Comparison of ENCODE assay signal across 8 cellular contexts in the genomic region with DNA sequence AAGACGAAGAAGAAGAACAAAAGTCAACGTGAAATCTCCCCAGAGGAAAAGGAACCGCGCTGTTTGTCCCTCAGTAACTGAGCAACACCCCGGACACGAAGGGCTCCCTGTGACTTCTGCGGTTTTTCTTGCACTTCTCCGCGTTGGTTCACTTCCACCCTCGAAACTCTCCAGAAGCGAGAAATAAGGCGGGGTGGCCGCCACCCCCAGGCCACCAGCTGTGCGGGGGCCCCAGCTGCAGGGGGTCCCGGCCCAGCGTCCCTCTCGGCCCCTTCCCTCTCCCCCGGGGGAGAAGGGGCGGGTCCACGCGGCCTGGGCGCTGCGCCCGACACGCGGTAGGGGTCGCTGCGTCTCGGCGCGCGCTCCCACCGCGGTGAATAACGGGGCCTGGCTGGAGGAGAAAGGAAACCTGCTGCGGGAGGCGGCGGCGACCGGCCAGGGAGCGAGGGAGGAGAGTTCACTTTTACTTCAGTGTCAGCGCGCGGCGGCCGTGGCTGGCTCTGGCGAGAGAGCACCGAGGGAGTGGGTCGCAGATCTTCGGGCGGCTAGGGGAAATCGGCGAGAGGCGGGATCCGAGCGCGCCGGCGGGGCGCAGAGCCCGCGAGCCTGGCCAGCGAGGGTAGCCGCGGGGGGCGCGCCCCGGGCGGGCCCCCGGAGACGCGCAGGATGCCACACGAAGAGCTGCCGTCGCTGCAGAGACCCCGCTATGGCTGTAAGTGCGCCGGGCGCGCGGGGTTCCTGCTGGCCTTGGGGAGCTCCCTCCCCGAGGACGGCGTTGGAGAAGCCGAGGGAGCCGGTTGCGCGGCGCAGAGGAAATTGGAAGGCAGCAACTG. TPM values are rescaled to one million over a fixed set of nuclear protein-coding genes. Genes with fewer than 3 reads are reported as not detected.
DNase-seq lines count a peak whose midpoint lies in the region; ATAC-seq and TF ChIP-seq lines count a peak whose summit lies in the region.

A gene with protein sequence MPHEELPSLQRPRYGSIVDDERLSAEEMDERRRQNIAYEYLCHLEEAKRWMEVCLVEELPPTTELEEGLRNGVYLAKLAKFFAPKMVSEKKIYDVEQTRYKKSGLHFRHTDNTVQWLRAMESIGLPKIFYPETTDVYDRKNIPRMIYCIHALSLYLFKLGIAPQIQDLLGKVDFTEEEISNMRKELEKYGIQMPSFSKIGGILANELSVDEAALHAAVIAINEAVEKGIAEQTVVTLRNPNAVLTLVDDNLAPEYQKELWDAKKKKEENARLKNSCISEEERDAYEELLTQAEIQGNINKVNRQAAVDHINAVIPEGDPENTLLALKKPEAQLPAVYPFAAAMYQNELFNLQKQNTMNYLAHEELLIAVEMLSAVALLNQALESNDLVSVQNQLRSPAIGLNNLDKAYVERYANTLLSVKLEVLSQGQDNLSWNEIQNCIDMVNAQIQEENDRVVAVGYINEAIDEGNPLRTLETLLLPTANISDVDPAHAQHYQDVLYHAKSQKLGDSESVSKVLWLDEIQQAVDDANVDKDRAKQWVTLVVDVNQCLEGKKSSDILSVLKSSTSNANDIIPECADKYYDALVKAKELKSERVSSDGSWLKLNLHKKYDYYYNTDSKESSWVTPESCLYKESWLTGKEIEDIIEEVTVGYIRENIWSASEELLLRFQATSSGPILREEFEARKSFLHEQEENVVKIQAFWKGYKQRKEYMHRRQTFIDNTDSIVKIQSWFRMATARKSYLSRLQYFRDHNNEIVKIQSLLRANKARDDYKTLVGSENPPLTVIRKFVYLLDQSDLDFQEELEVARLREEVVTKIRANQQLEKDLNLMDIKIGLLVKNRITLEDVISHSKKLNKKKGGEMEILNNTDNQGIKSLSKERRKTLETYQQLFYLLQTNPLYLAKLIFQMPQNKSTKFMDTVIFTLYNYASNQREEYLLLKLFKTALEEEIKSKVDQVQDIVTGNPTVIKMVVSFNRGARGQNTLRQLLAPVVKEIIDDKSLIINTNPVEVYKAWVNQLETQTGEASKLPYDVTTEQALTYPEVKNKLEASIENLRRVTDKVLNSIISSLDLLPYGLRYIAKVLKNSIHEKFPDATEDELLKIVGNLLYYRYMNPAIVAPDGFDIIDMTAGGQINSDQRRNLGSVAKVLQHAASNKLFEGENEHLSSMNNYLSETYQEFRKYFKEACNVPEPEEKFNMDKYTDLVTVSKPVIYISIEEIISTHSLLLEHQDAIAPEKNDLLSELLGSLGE (N-terminal part only) (plus strand): TSS at position 406 of the 833 bp plus-strand sequence. CDS start 261 bp downstream, at position 667.

- H3K4me3 Mint-ChIP-seq in IgD-negative memory B cell: peak within 1 kb of the TSS; percentile 91 to 98 (median 94)

- TF ChIP-seq CTCF in spleen (IDR thresholded peaks at IDR 0.05 in 8 of 11, conservative IDR thresholded peaks at IDR 0.05 in 3 of 11): peak; percentile 59 to 92 (median 84)

- peaks cover 4% of the 10 kb centered on the region for H3K27me3 Mint-ChIP-seq in IgD-negative memory B cell

- ATAC-seq in GM21576 (IDR thresholded peaks at IDR 0.05; ENCODE audit: unreplicated experiment): peak; percentile 47

- peaks cover 0 to 1% (median 0%) of the 10 kb centered on the region in 3 donors for H3K9me3 Mint-ChIP-seq in IgD-negative memory B cell

- H3K27ac Mint-ChIP-seq in IgD-negative memory B cell: peak within 1 kb of the TSS; percentile 97 to 99 (median 98)

- H3K36me3 ChIP-seq in spleen: no peaks in the 10 kb centered on the region

- DNase-seq in ELF-1 (ENCODE audit: low read depth, low spot score) (peak; percentile 90), T-helper 9 cell (peak; percentile 70), astrocyte of the hippocampus (ENCODE audit: low read depth, low spot score) (peak; percentile 90), spleen (peak; percentile 96), NCI-H1694 treated with DMSO at 0.1 percent for 48 hours (lab: John Stamatoyannopoulos, UW) (no peak)

- H3K4me1 ChIP-seq in spleen: peaks cover 13 to 78% (median 47%) of the 10 kb centered on the region in 6 donors

- peaks cover 0 to 27% (median 0%) of the 10 kb centered on the region in 7 donors for H3K27me3 ChIP-seq in spleen (replicated peaks in 1 of 7)

- peak within 1 kb of the TSS; percentile 87 for H3K4me3 ChIP-seq in iPS-18c (ENCODE audit: insufficient read depth, low read depth, low read length)
- H3K4me3 ChIP-seq in spleen: peak within 1 kb of the TSS; percentile 75 to 97 (median 85)

- TF ChIP-seq POLR2A in spleen (IDR thresholded peaks at IDR 0.05): no peak

- peak within 1 kb of the TSS; percentile 84 to 98 (median 91) for H3K27ac ChIP-seq in spleen

- no peaks in the 10 kb centered on the region for H3K36me3 Mint-ChIP-seq in IgD-negative memory B cell

- H3K9me3 ChIP-seq in iPS-18c (ENCODE audit: control insufficient read depth, insufficient read depth, low read length) (no peaks in the 10 kb centered on the region), spleen (no peaks in the 10 kb centered on the region)

- intact Hi-C loops in spleen (cut with DNase I; ENCODE audit: low total_unique reads): no loop called here

- WGBS in spleen, 5 donors: 0 to 1% (median 1%) methylated on average over 42 to 89 of the region's 89 CpGs

- peaks cover 29 to 42% (median 42%) of the 10 kb centered on the region in 3 donors for H3K4me1 Mint-ChIP-seq in IgD-negative memory B cell

RNA-seq across cellular contexts. Expression of the gene that starts here (rescaled TPM):
- polyA plus RNA-seq in IgD-negative memory B cell: 8.0 TPM
- total RNA-seq in spleen: 10 to 100 TPM; 49.1 to 83.6 (median 64.3) TPM
- 10 to 100 TPM in 2 of 3 donors, 1 to 10 TPM in 1; 9.3 to 14.8 (median 12.2) TPM for polyA plus RNA-seq in spleen
